Comparison of ENCODE assay signal across 11 cellular contexts in the genomic region with DNA sequence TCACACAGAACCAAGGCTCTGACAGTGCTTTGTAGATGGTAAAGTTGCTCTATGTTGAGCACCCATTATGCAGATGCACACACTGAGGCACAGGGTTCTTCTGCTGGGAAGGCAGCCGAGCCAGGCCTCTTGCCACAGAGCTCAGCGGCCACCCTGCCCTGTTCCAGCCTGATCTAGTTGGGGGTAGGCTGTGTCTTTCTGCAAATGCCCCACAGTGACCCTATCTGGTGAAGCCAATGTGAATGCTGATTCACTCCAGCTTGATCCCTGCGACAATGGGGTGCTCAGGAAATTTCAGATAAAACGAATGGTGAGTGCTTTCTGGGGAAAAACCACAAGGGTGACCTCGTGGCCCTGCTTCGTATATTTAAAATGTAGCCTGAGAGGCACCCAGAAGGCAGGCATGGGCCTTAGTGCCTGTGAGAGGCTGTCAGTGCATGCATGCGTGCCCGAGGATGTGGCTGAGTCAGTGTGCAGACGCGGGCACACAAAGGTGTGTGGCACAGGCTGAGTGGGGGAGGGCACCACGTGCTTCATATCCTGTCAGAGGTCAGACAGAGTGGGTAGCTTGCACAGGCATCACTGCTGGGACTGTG.
DNase-seq lines count a peak whose midpoint lies in the region; ATAC-seq and TF ChIP-seq lines count a peak whose summit lies in the region.
"Had no signal": no experiment of that assay in that cellular context is flagged by ENCODE, and none has a peak within 500 bp of the region (broad histone marks: within the 10 kb centered on the region; RNA-seq: fewer than 3 reads in every experiment).

No MANE protein-coding gene starts in this region.

- H2AFZ ChIP-seq in PC-3 (ENCODE audit: low read length), result no peak overlapping the region

- no peaks in the 10 kb centered on the region for H3K36me3 ChIP-seq in PC-3 (ENCODE audit: low read depth, low read length)
- H3K36me3 ChIP-seq: cardiac muscle cell had no signal

- no peak overlapping the region for H3K4me3 Mint-ChIP-seq in activated CD8-positive, alpha-beta memory T cell treated with anti-CD3 and anti-CD28 coated beads, Interleukin-2, amount 10 ng/mL, durations not matched to agents 7 days and 5 days
- no peak overlapping the region for H3K4me3 Mint-ChIP-seq in stimulated activated effector memory CD8-positive, alpha-beta T cell treated with anti-CD3 and anti-CD28 coated beads, Interleukin-12 subunit alpha, Interleukin-12 subunit beta, amount 100 ng/mL, for 72 hours

- no peaks in the 10 kb centered on the region for H3K36me3 Mint-ChIP-seq in activated CD8-positive, alpha-beta memory T cell treated with anti-CD3 and anti-CD28 coated beads, Interleukin-2, amount 10 ng/mL, durations not matched to agents 7 days and 5 days
- no peaks in the 10 kb centered on the region for H3K36me3 Mint-ChIP-seq in stimulated activated effector memory CD8-positive, alpha-beta T cell treated with anti-CD3 and anti-CD28 coated beads, Interleukin-12 subunit alpha, Interleukin-12 subunit beta, amount 100 ng/mL, for 72 hours

- H3K4me2 ChIP-seq in PC-3 (ENCODE audit: low read length), result no peak overlapping the region

- BruUV-seq in PC-3 (replicated peaks; lab: Mats Ljungman, UMichigan), result no TSS peak

- CTCF ChIA-PET in PC-3 (lab: Charles Lee), result no interaction called here
- CTCF ChIA-PET in activated CD8-positive, alpha-beta memory T cell treated with anti-CD3 and anti-CD28 coated beads, Interleukin-2, amount 10 ng/mL, durations not matched to agents 7 days and 5 days (lab: Charles Lee), result interaction anchor here (2.0 kb wide), 1 partner anchor 318 kb away, joined by 8 read pairs; no protein-coding TSS in a partner anchor

- H3K79me2 ChIP-seq in PC-3 (ENCODE audit: low read length), result no peaks in the 10 kb centered on the region

- DNase-seq in PC-3 (peak; percentile 46), head of caudate nucleus (peak in 32 of 42 donors; percentile 4 to 76 (median 44)), RKO (ENCODE audit: low spot score) (no peak)
- DNase-seq in activated CD8-positive, alpha-beta memory T cell treated with anti-CD3 and anti-CD28 coated beads, Interleukin-2, amount 10 ng/mL, durations not matched to agents 7 days and 5 days, result peak; percentile 45
- no peak for DNase-seq in stimulated activated effector memory CD8-positive, alpha-beta T cell treated with anti-CD3 and anti-CD28 coated beads, Interleukin-12 subunit alpha, Interleukin-12 subunit beta, amount 100 ng/mL, for 72 hours (ENCODE audit: low spot score in 2 of 2)
- DNase-seq: NCI-H510A treated with DMSO at 0.1 percent for 48 hours, right lobe of liver had no signal

- peaks cover 5% of the 10 kb centered on the region for H3K4me1 Mint-ChIP-seq in activated CD8-positive, alpha-beta memory T cell treated with anti-CD3 and anti-CD28 coated beads, Interleukin-2, amount 10 ng/mL, durations not matched to agents 7 days and 5 days
- peaks cover 6% of the 10 kb centered on the region for H3K4me1 Mint-ChIP-seq in stimulated activated effector memory CD8-positive, alpha-beta T cell treated with anti-CD3 and anti-CD28 coated beads, Interleukin-12 subunit alpha, Interleukin-12 subunit beta, amount 100 ng/mL, for 72 hours

- H3K27me3 ChIP-seq in PC-3 (ENCODE audit: low read length), result peaks cover 24% of the 10 kb centered on the region
- H3K27me3 ChIP-seq: cardiac muscle cell, right lobe of liver had no signal

- no peak overlapping the region for H3K9ac ChIP-seq in PC-3 (ENCODE audit: low read length)

- no peak for TF ChIP-seq CTCF in PC-3 (conservative IDR thresholded peaks at IDR 0.05; ENCODE audit: low read depth, low read length)

- peaks cover 6% of the 10 kb centered on the region; the same call in 1 of the 2 replicates for H3K4me1 ChIP-seq in PC-3 (ENCODE audit: insufficient read depth, low read length)
- H3K4me1 ChIP-seq: right lobe of liver had no signal

- POLR2A ChIA-PET in PC-3 (lab: Charles Lee; ENCODE audit: unreplicated experiment), result no interaction called here

- H3K9me2 ChIP-seq in PC-3 (replicated peaks; ENCODE audit: low read length), result no peaks in the 10 kb centered on the region

- intact Hi-C loops in PC-3 (cut with micrococcal nuclease), result no loop called here
- intact Hi-C loops in head of caudate nucleus (cut with DNase I), result no loop called here

- H3K27ac Mint-ChIP-seq in activated CD8-positive, alpha-beta memory T cell treated with anti-CD3 and anti-CD28 coated beads, Interleukin-2, amount 10 ng/mL, durations not matched to agents 7 days and 5 days, result no peak overlapping the region
- H3K27ac Mint-ChIP-seq in stimulated activated effector memory CD8-positive, alpha-beta T cell treated with anti-CD3 and anti-CD28 coated beads, Interleukin-12 subunit alpha, Interleukin-12 subunit beta, amount 100 ng/mL, for 72 hours, result no peak overlapping the region

- peaks cover 16% of the 10 kb centered on the region for H3K27me3 Mint-ChIP-seq in activated CD8-positive, alpha-beta memory T cell treated with anti-CD3 and anti-CD28 coated beads, Interleukin-2, amount 10 ng/mL, durations not matched to agents 7 days and 5 days

- H3K4me3 ChIP-seq in PC-3 (ENCODE audit: low read length), result no peak overlapping the region
- H3K4me3 ChIP-seq: cardiac muscle cell, lung, right lobe of liver had no signal

- ATAC-seq in PC-3, result peak; percentile 45; the same call in 1 of the 2 replicates
- ATAC-seq in activated CD8-positive, alpha-beta memory T cell treated with anti-CD3 and anti-CD28 coated beads, Interleukin-2, amount 10 ng/mL, durations not matched to agents 7 days and 5 days, result peak; percentile 39
- peak; percentile 82 for ATAC-seq in stimulated activated effector memory CD8-positive, alpha-beta T cell treated with anti-CD3 and anti-CD28 coated beads, Interleukin-12 subunit alpha, Interleukin-12 subunit beta, amount 100 ng/mL, for 72 hours
- no peak for ATAC-seq in GM19455 (IDR thresholded peaks at IDR 0.05; ENCODE audit: unreplicated experiment)
- ATAC-seq in HG02885 (IDR thresholded peaks at IDR 0.05; ENCODE audit: poor library complexity, unreplicated experiment), result no peak

- H4K20me1 ChIP-seq in PC-3 (ENCODE audit: low read length), result no peaks in the 10 kb centered on the region

- H3K9me3 ChIP-seq in PC-3 (ENCODE audit: low read length), result no peaks in the 10 kb centered on the region
- H3K9me3 ChIP-seq: right lobe of liver had no signal

- H3K9me3 Mint-ChIP-seq in activated CD8-positive, alpha-beta memory T cell treated with anti-CD3 and anti-CD28 coated beads, Interleukin-2, amount 10 ng/mL, durations not matched to agents 7 days and 5 days (ENCODE audit: low read depth), result no peaks in the 10 kb centered on the region
- H3K9me3 Mint-ChIP-seq in stimulated activated effector memory CD8-positive, alpha-beta T cell treated with anti-CD3 and anti-CD28 coated beads, Interleukin-12 subunit alpha, Interleukin-12 subunit beta, amount 100 ng/mL, for 72 hours, result no peaks in the 10 kb centered on the region

- H3K27ac ChIP-seq in PC-3 (ENCODE audit: low read length), result no peak overlapping the region
- H3K27ac ChIP-seq: cardiac muscle cell, right lobe of liver had no signal

- no peaks in the 10 kb centered on the region for H3F3A ChIP-seq in PC-3 (ENCODE audit: low read length, unreplicated experiment)

Comparison
In these comparisons a context has a peak if more than half of its experiments do, and no peak if none do; other contexts are left out.
1. ATAC-seq: peak in PC-3 (single experiment), activated CD8-positive, alpha-beta memory T cell treated with anti-CD3 and anti-CD28 coated beads, Interleukin-2, amount 10 ng/mL, durations not matched to agents 7 days and 5 days (single experiment) and stimulated activated effector memory CD8-positive, alpha-beta T cell treated with anti-CD3 and anti-CD28 coated beads, Interleukin-12 subunit alpha, Interleukin-12 subunit beta, amount 100 ng/mL, for 72 hours (single experiment); none in GM19455 (single experiment) and HG02885 (single experiment).
2. DNase-seq: peak in PC-3 (single experiment), activated CD8-positive, alpha-beta memory T cell treated with anti-CD3 and anti-CD28 coated beads, Interleukin-2, amount 10 ng/mL, durations not matched to agents 7 days and 5 days (single experiment) and head of caudate nucleus (32 of 42); none in stimulated activated effector memory CD8-positive, alpha-beta T cell treated with anti-CD3 and anti-CD28 coated beads, Interleukin-12 subunit alpha, Interleukin-12 subunit beta, amount 100 ng/mL, for 72 hours (0 of 2) and RKO (single experiment).